In the genomic region with DNA sequence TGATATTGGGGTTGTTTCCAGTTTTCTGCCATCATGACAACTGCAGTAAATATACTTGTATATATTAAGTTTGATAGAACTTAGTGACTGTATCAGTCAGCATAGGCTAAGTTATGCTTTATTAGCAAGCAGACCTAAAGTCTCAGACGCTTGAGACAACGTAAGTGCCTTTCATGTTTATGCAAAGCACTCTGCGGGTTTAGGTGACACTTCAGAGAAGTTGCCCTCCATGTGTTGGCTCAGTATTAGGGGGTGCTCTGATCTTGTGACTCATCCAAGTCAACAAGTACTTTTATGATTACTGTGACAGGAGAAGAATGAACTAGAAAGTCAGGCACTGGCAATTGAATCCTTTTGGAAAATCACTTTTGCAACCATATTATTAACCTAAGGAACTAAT, we compare ENCODE assay signal across 1 cellular context.
TF ChIP-seq lines count a peak whose summit lies in the region.

No MANE protein-coding gene starts in this region.

TF ChIP-seq in SK-N-SH, 30 proteins besides CTCF, POLR2A, EP300 and RAD21 (continued from another document):
- TF ChIP-seq JUND (IDR thresholded peaks at IDR 0.05) (no peak), TEAD4 (IDR thresholded peaks at IDR 0.05; ENCODE audit: borderline replicate concordance, insufficient read depth) (no peak), NRF1 (IDR thresholded peaks at IDR 0.05; ENCODE audit: low read depth, low read length) (no peak)
TF ChIP-seq in SK-N-SH: peak in this region for 0.
